Comparison of ENCODE assay signal across 8 cellular contexts in genomic region chr11:61747389-61748285, GRCh38. TPM values are rescaled to one million over a fixed set of nuclear protein-coding genes. Genes with fewer than 3 reads are reported as not detected.
DNase-seq lines count a peak whose midpoint lies in the region; ATAC-seq, FAIRE-seq and TF ChIP-seq lines count a peak whose summit lies in the region.

No MANE protein-coding gene starts in this region.

- no peaks in the 10 kb centered on the region for H3K36me3 Mint-ChIP-seq in activated CD4-positive, alpha-beta T cell treated with anti-CD3 and anti-CD28 coated beads for 36 hours (ENCODE audit: low read depth)

- peaks cover 2% of the 10 kb centered on the region for H3K4me1 Mint-ChIP-seq in activated CD4-positive, alpha-beta T cell treated with anti-CD3 and anti-CD28 coated beads for 36 hours

- peak; percentile 75 for DNase-seq in activated CD4-positive, alpha-beta T cell treated with anti-CD3 and anti-CD28 coated beads for 36 hours
- no peak for DNase-seq in activated CD4-positive, alpha-beta T cell treated with anti-CD3 and anti-CD28 coated beads, Interleukin-2, amount 50 U/mL, for 4 hours
- DNase-seq in HTR-8/SVneo (ENCODE audit: insufficient read length, low spot score) (peak; percentile 73), brain microvascular endothelial cell (peak; percentile 56), iPS-NIHi11 (ENCODE audit: low spot score) (peak; percentile 91), sciatic nerve (ENCODE audit: low spot score) (peak; percentile 89)

- POLR2A ChIA-PET in activated CD4-positive, alpha-beta T cell treated with anti-CD3 and anti-CD28 coated beads for 36 hours (lab: Charles Lee), result no interaction called here

- H3K27me3 ChIP-seq in brain microvascular endothelial cell (replicated peaks), result no peaks in the 10 kb centered on the region

- intact Hi-C loops in activated CD4-positive, alpha-beta T cell treated with anti-CD3 and anti-CD28 coated beads for 36 hours (cut with DNase I, micrococcal nuclease), result loop anchor here (1.0 kb wide), 2 partner anchors 29 to 41 kb away; no protein-coding TSS in a partner anchor
- intact Hi-C loops in sciatic nerve (cut with DNase I), result no loop called here

- CTCF ChIA-PET in activated CD4-positive, alpha-beta T cell treated with anti-CD3 and anti-CD28 coated beads for 36 hours (lab: Charles Lee), result interaction anchor here (0.6 to 1.7 kb wide), 8 partner anchors 11 to 335 kb away, joined by 3 to 6 read pairs (median 4); partner anchors contain the start of gene FEN1

- no peak for FAIRE-seq in HTR-8/SVneo (lab: Jason Lieb, UNC)

- ATAC-seq in activated CD4-positive, alpha-beta T cell treated with anti-CD3 and anti-CD28 coated beads for 36 hours, result peak; percentile 63
- peak; percentile 93 for ATAC-seq in SK-N-SH treated with all-trans-retinoic acid at 6 μM for 48 hours
- ATAC-seq in sciatic nerve, result peak; percentile 81
- no peak for ATAC-seq in HG03045 (IDR thresholded peaks at IDR 0.05; ENCODE audit: unreplicated experiment)

- TF ChIP-seq CTCF in brain microvascular endothelial cell (IDR thresholded peaks at IDR 0.05; ENCODE audit: low read depth, low read length, missing control alignments), result peak; percentile 96

- H3K27ac Mint-ChIP-seq in activated CD4-positive, alpha-beta T cell treated with anti-CD3 and anti-CD28 coated beads for 36 hours, result no peak overlapping the region

- H3K9me3 Mint-ChIP-seq in activated CD4-positive, alpha-beta T cell treated with anti-CD3 and anti-CD28 coated beads for 36 hours (ENCODE audit: low read depth), result no peaks in the 10 kb centered on the region

- H3K4me3 Mint-ChIP-seq in activated CD4-positive, alpha-beta T cell treated with anti-CD3 and anti-CD28 coated beads for 36 hours, result no peak overlapping the region

- in situ Hi-C loops in brain microvascular endothelial cell (cut with HindIII; ENCODE audit: low pct_ligation_motif_present, low sequenced_read_pairs), result no loop called here

- peaks cover 5% of the 10 kb centered on the region for H3K36me3 ChIP-seq in brain microvascular endothelial cell (replicated peaks)

- no peak overlapping the region for H3K27ac ChIP-seq in brain microvascular endothelial cell

- H3K27me3 Mint-ChIP-seq in activated CD4-positive, alpha-beta T cell treated with anti-CD3 and anti-CD28 coated beads for 36 hours, result peaks cover 17% of the 10 kb centered on the region

- no peak overlapping the region for H3K4me3 ChIP-seq in brain microvascular endothelial cell (ENCODE audit: low read depth, low read length)

TF ChIP-seq in SK-N-SH treated with all-trans-retinoic acid at 6 μM for 48 hours, 23 proteins besides CTCF, POLR2A, EP300 and RAD21:
- TF ChIP-seq GLIS3 (CRISPR knock-in tag; IDR thresholded peaks at IDR 0.05), result no peak
- TF ChIP-seq OSR1 (CRISPR knock-in tag; IDR thresholded peaks at IDR 0.05), result no peak
- no peak for TF ChIP-seq RARB (CRISPR knock-in tag; IDR thresholded peaks at IDR 0.05)
- no peak for TF ChIP-seq ZNF8 (CRISPR knock-in tag; IDR thresholded peaks at IDR 0.05)
- no peak for TF ChIP-seq TCF4 (CRISPR knock-in tag; IDR thresholded peaks at IDR 0.05; ENCODE audit: borderline replicate concordance)
- TF ChIP-seq, protein P1, sequence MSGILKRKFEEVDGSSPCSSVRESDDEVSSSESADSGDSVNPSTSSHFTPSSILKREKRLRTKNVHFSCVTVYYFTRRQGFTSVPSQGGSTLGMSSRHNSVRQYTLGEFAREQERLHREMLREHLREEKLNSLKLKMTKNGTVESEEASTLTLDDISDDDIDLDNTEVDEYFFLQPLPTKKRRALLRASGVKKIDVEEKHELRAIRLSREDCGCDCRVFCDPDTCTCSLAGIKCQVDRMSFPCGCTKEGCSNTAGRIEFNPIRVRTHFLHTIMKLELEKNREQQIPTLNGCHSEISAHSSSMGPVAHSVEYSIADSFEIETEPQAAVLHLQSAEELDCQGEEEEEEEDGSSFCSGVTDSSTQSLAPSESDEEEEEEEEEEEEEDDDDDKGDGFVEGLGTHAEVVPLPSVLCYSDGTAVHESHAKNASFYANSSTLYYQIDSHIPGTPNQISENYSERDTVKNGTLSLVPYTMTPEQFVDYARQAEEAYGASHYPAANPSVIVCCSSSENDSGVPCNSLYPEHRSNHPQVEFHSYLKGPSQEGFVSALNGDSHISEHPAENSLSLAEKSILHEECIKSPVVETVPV (CRISPR knock-in tag; IDR thresholded peaks at IDR 0.05), result no peak
- TF ChIP-seq CREB5 (CRISPR knock-in tag; IDR thresholded peaks at IDR 0.05; ENCODE audit: low read depth), result no peak
- no peak for TF ChIP-seq ZNF565 (CRISPR knock-in tag; conservative IDR thresholded peaks at IDR 0.05; ENCODE audit: low read depth)
- TF ChIP-seq ZFP30 (CRISPR knock-in tag; IDR thresholded peaks at IDR 0.05), result no peak

RNA-seq across cellular contexts. Expression of gene MYRF, which starts 4.8 kb away (rescaled TPM):
- total RNA-seq in activated CD4-positive, alpha-beta T cell treated with anti-CD3 and anti-CD28 coated beads for 36 hours, result under 1 TPM; 0.25 to 0.57 TPM
- 10.4 TPM for total RNA-seq in sciatic nerve

RNA-seq across cellular contexts. Expression of gene TMEM258, which starts 44.8 kb away (rescaled TPM):
- 100 to 1,000 TPM; 172 to 176 TPM for total RNA-seq in activated CD4-positive, alpha-beta T cell treated with anti-CD3 and anti-CD28 coated beads for 36 hours
- 96.6 TPM for total RNA-seq in sciatic nerve

RNA-seq across cellular contexts. Expression of gene FEN1, which starts 45.1 kb away (rescaled TPM):
- total RNA-seq in activated CD4-positive, alpha-beta T cell treated with anti-CD3 and anti-CD28 coated beads for 36 hours, result 100 to 1,000 TPM in 1 of 2 experiments, 10 to 100 TPM in 1; 70.0 to 108 TPM
- 3.7 TPM for total RNA-seq in sciatic nerve

Comparison
In these comparisons a context has a peak if more than half of its experiments do, and no peak if none do; other contexts are left out.
1. DNase-seq: peak in activated CD4-positive, alpha-beta T cell treated with anti-CD3 and anti-CD28 coated beads for 36 hours (single experiment), HTR-8/SVneo (single experiment), brain microvascular endothelial cell (single experiment), iPS-NIHi11 (single experiment) and sciatic nerve (single experiment); none in activated CD4-positive, alpha-beta T cell treated with anti-CD3 and anti-CD28 coated beads, Interleukin-2, amount 50 U/mL, for 4 hours (0 of 2).
2. RNA of gene FEN1, which starts 45.1 kb away (total RNA-seq): 70.0 to 108 TPM in activated CD4-positive, alpha-beta T cell treated with anti-CD3 and anti-CD28 coated beads for 36 hours; 3.7 TPM in sciatic nerve (single experiment); every median in the first group is over 10 times any median in the second.